Comparison of ENCODE assay signal across 15 cellular contexts in the genomic region with DNA sequence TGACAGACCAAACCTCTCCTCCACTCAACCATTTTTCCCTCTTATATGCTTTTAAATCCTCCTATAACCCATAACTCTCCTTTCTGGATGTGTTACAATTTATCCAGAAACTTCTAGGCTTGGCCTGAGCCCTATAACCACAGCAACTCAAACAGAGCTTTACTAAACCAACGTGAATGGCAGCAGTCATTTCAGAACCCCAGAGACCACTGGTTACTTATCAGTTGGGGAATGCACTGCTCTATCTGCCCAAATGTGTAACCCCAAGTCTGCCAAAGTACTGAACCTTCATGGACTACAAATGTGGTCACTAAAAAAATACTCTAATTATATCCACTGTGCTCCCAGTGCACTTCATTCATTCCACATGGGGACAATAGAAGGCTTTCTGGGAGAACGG. TPM values are rescaled to one million over a fixed set of nuclear protein-coding genes. Genes with fewer than 3 reads are reported as not detected.
DNase-seq lines count a peak whose midpoint lies in the region; ATAC-seq, FAIRE-seq and TF ChIP-seq lines count a peak whose summit lies in the region.
"Had no signal": no experiment of that assay in that cellular context is flagged by ENCODE, and none has a peak within 500 bp of the region (broad histone marks: within the 10 kb centered on the region; RNA-seq: fewer than 3 reads in every experiment).

No MANE protein-coding gene starts in this region.

- H3K36me3 Mint-ChIP-seq in activated CD4-positive, alpha-beta memory T cell treated with anti-CD3 and anti-CD28 coated beads for 36 hours = peaks cover 49% of the 10 kb centered on the region
- H3K36me3 Mint-ChIP-seq in activated CD4-positive, alpha-beta memory T cell treated with anti-CD3 and anti-CD28 coated beads, Interleukin-2, amount 10 ng/mL, durations not matched to agents 7 days and 5 days (ENCODE audit: low read depth) = peaks cover 61% of the 10 kb centered on the region

- no peak for DNase-seq in activated CD4-positive, alpha-beta memory T cell treated with anti-CD3 and anti-CD28 coated beads for 36 hours
- DNase-seq in activated CD4-positive, alpha-beta memory T cell treated with anti-CD3 and anti-CD28 coated beads, Interleukin-2, amount 10 ng/mL, durations not matched to agents 7 days and 5 days = no peak
- DNase-seq in stimulated activated naive CD8-positive, alpha-beta T cell treated with anti-CD3 and anti-CD28 coated beads, Interleukin-15, amount 100 ng/mL, for 72 hours = no peak
- no peak for DNase-seq in stimulated activated naive CD8-positive, alpha-beta T cell treated with anti-CD3 and anti-CD28 coated beads, Interleukin-15, Interleukin-2, amounts not matched to agents 100 U/mL and 50 U/mL, for 24 hours
- no peak for DNase-seq in K562 (ENCODE audit: extremely low read depth in 1 of 4, low spot score in 3 of 4)
- no peak for DNase-seq in stimulated activated naive CD4-positive, alpha-beta T cell (lab: John Stamatoyannopoulos, UW)
- DNase-seq in cerebellum (ENCODE audit: low spot score) = no peak
- DNase-seq: C1 segment of cervical spinal cord, Calu3, NCI-H1436, NCI-H2029 treated with DMSO at 0.1 percent for 48 hours, NCI-H510A had no signal

- no peaks in the 10 kb centered on the region for H4K20me1 ChIP-seq in K562 (replicated peaks; ENCODE audit: control insufficient read depth, insufficient read depth, low read length)

- TF ChIP-seq RAD21 in K562 (CRISPR knock-in tag; conservative IDR thresholded peaks at IDR 0.05 in 1 of 2, IDR thresholded peaks at IDR 0.05 in 1 of 2) = no peak

- in situ Hi-C loops in K562 (cut with MboI) = no loop called here

- H3K27ac Mint-ChIP-seq in activated CD4-positive, alpha-beta memory T cell treated with anti-CD3 and anti-CD28 coated beads for 36 hours = peak overlapping the region; percentile 38
- H3K27ac Mint-ChIP-seq in activated CD4-positive, alpha-beta memory T cell treated with anti-CD3 and anti-CD28 coated beads, Interleukin-2, amount 10 ng/mL, durations not matched to agents 7 days and 5 days = no peak overlapping the region
- peak overlapping the region; percentile 36 to 44 for H3K27ac Mint-ChIP-seq in stimulated activated naive CD8-positive, alpha-beta T cell treated with anti-CD3 and anti-CD28 coated beads, Interleukin-15, amount 100 ng/mL, for 72 hours

- no peak for FAIRE-seq in K562 (lab: Jason Lieb, UNC)
- FAIRE-seq: GM12892, GM19239 had no signal

- no peak overlapping the region for H3K4me3 ChIP-seq in K562

- POLR2A ChIA-PET in activated CD4-positive, alpha-beta memory T cell treated with anti-CD3 and anti-CD28 coated beads for 36 hours (lab: Charles Lee) = no interaction called here
- POLR2A ChIA-PET in activated CD4-positive, alpha-beta memory T cell treated with anti-CD3 and anti-CD28 coated beads, Interleukin-2, amount 10 ng/mL, durations not matched to agents 7 days and 5 days (lab: Charles Lee) = no interaction called here
- POLR2A ChIA-PET in K562 (lab: Yijun Ruan, JAX) = interaction anchor here (0.8 kb wide), 1 partner anchor 29 kb away, joined by 3 read pairs; no protein-coding TSS in a partner anchor

- no peaks in the 10 kb centered on the region for H3K27me3 Mint-ChIP-seq in activated CD4-positive, alpha-beta memory T cell treated with anti-CD3 and anti-CD28 coated beads for 36 hours
- H3K27me3 Mint-ChIP-seq in activated CD4-positive, alpha-beta memory T cell treated with anti-CD3 and anti-CD28 coated beads, Interleukin-2, amount 10 ng/mL, durations not matched to agents 7 days and 5 days = no peaks in the 10 kb centered on the region
- H3K27me3 Mint-ChIP-seq in stimulated activated naive CD8-positive, alpha-beta T cell treated with anti-CD3 and anti-CD28 coated beads, Interleukin-15, amount 100 ng/mL, for 72 hours = no peaks in the 10 kb centered on the region

- H3K4me1 ChIP-seq in K562 (replicated peaks in 1 of 2; ENCODE audit: control insufficient read depth in 2 of 2, insufficient read depth in 2 of 2, low read length in 2 of 2) = no peaks in the 10 kb centered on the region

- H2AFZ ChIP-seq in K562 (ENCODE audit: low read depth, low read length) = no peak overlapping the region

- no peaks in the 10 kb centered on the region for H3K27me3 ChIP-seq in K562 (ENCODE audit: control insufficient read depth in 2 of 2, insufficient read depth in 2 of 2, low read length in 2 of 2)

- peak overlapping the region; percentile 15; the same call in 1 of the 3 replicates for H3K27ac ChIP-seq in K562 (ENCODE audit: extremely low read depth, low read depth, low read length)

- no peaks in the 10 kb centered on the region for H3K4me1 Mint-ChIP-seq in activated CD4-positive, alpha-beta memory T cell treated with anti-CD3 and anti-CD28 coated beads for 36 hours (ENCODE audit: low read depth)
- peaks cover 3% of the 10 kb centered on the region for H3K4me1 Mint-ChIP-seq in activated CD4-positive, alpha-beta memory T cell treated with anti-CD3 and anti-CD28 coated beads, Interleukin-2, amount 10 ng/mL, durations not matched to agents 7 days and 5 days
- no peaks in the 10 kb centered on the region for H3K4me1 Mint-ChIP-seq in stimulated activated naive CD8-positive, alpha-beta T cell treated with anti-CD3 and anti-CD28 coated beads, Interleukin-15, amount 100 ng/mL, for 72 hours

- intact Hi-C loops in activated CD4-positive, alpha-beta memory T cell treated with anti-CD3 and anti-CD28 coated beads for 36 hours (cut with micrococcal nuclease) = no loop called here
- intact Hi-C loops in K562 (cut with micrococcal nuclease) = no loop called here

- CTCF ChIA-PET in activated CD4-positive, alpha-beta memory T cell treated with anti-CD3 and anti-CD28 coated beads for 36 hours (lab: Charles Lee) = interaction anchor here (1.1 to 1.6 kb wide), 2 partner anchors 52 to 321 kb away, joined by 3 read pairs; no protein-coding TSS in a partner anchor
- CTCF ChIA-PET in activated CD4-positive, alpha-beta memory T cell treated with anti-CD3 and anti-CD28 coated beads, Interleukin-2, amount 10 ng/mL, durations not matched to agents 7 days and 5 days (lab: Charles Lee) = no interaction called here
- CTCF ChIA-PET in K562 (lab: Yijun Ruan, JAX; ENCODE audit: low intra/inter-chr PET ratio) = no interaction called here

- TF ChIP-seq CTCF in K562 (IDR thresholded peaks at IDR 0.05 in 2 of 3, conservative IDR thresholded peaks at IDR 0.05 in 1 of 3; ENCODE audit: insufficient read depth in 2 of 3, low read depth in 1 of 3, low read length in 3 of 3) = no peak

- TF ChIP-seq POLR2A in K562 (conservative IDR thresholded peaks at IDR 0.05) = no peak

- no peak overlapping the region for H3K9ac ChIP-seq in K562 (ENCODE audit: insufficient read depth in 1 of 2, low read depth in 2 of 2, low read length in 2 of 2)

- no peaks in the 10 kb centered on the region; the same call in 2 of the 3 replicates for H3K79me2 ChIP-seq in K562 (ENCODE audit: control insufficient read depth, insufficient read depth, low read length)

- ATAC-seq in stimulated activated naive CD8-positive, alpha-beta T cell treated with anti-CD3 and anti-CD28 coated beads, Interleukin-15, amount 100 ng/mL, for 72 hours = peak; percentile 49
- ATAC-seq in stimulated activated naive CD8-positive, alpha-beta T cell treated with anti-CD3 and anti-CD28 coated beads, Interleukin-15, Interleukin-2, amounts not matched to agents 100 U/mL and 50 U/mL, for 24 hours = no peak
- ATAC-seq in K562 = no peak
- ATAC-seq in GM21737 (IDR thresholded peaks at IDR 0.05; ENCODE audit: unreplicated experiment) = no peak

- no TSS peak for BruUV-seq in K562 (replicated peaks; lab: Mats Ljungman, UMichigan)

- H3K9me3 Mint-ChIP-seq in activated CD4-positive, alpha-beta memory T cell treated with anti-CD3 and anti-CD28 coated beads for 36 hours = no peaks in the 10 kb centered on the region
- no peaks in the 10 kb centered on the region for H3K9me3 Mint-ChIP-seq in activated CD4-positive, alpha-beta memory T cell treated with anti-CD3 and anti-CD28 coated beads, Interleukin-2, amount 10 ng/mL, durations not matched to agents 7 days and 5 days
- H3K9me3 Mint-ChIP-seq in stimulated activated naive CD8-positive, alpha-beta T cell treated with anti-CD3 and anti-CD28 coated beads, Interleukin-15, amount 100 ng/mL, for 72 hours = no peaks in the 10 kb centered on the region

- WGBS in K562 (ENCODE audit: insufficient coverage, low coverage, missing lambda C conversion rate) = 84% methylated on average over 2 of the region's 2 CpGs

- H3K36me3 ChIP-seq in K562 (ENCODE audit: control insufficient read depth, insufficient read depth, low read length) = peaks cover 91% of the 10 kb centered on the region

- H3K4me2 ChIP-seq in K562 (ENCODE audit: insufficient read depth, low read length) = no peak overlapping the region

- H3K9me1 ChIP-seq in K562 (ENCODE audit: control insufficient read depth, insufficient read depth, low read length) = no peaks in the 10 kb centered on the region

- TF ChIP-seq EP300 in K562 (IDR thresholded peaks at IDR 0.05; ENCODE audit: low read length) = no peak

- H3K4me3 Mint-ChIP-seq in activated CD4-positive, alpha-beta memory T cell treated with anti-CD3 and anti-CD28 coated beads for 36 hours = no peak overlapping the region
- no peak overlapping the region for H3K4me3 Mint-ChIP-seq in activated CD4-positive, alpha-beta memory T cell treated with anti-CD3 and anti-CD28 coated beads, Interleukin-2, amount 10 ng/mL, durations not matched to agents 7 days and 5 days
- H3K4me3 Mint-ChIP-seq in stimulated activated naive CD8-positive, alpha-beta T cell treated with anti-CD3 and anti-CD28 coated beads, Interleukin-15, amount 100 ng/mL, for 72 hours = no peak overlapping the region

- H3K9me3 ChIP-seq in K562 (replicated peaks; ENCODE audit: control insufficient read depth, insufficient read depth, low read depth, low read length) = no peaks in the 10 kb centered on the region

RNA-seq across cellular contexts. Expression of a gene that starts 42.0 kb away (rescaled TPM):
- 10 to 100 TPM; 41.7 to 43.3 TPM for total RNA-seq in activated CD4-positive, alpha-beta memory T cell treated with anti-CD3 and anti-CD28 coated beads for 36 hours
- 10 to 100 TPM; 24.2 to 25.0 TPM for total RNA-seq in activated CD4-positive, alpha-beta memory T cell treated with anti-CD3 and anti-CD28 coated beads, Interleukin-2, amount 10 ng/mL, durations not matched to agents 7 days and 5 days
- 167 and 302 TPM in 2 replicates for total RNA-seq in K562 (2011; cell fraction: chromatin; rRNA removed; ENCODE audit: low replicate concordance)
- total RNA-seq in K562 (2011; cell fraction: nucleolus; rRNA removed) = 45.2 and 50.9 TPM in 2 replicates
- 116 and 186 TPM in 2 replicates for total RNA-seq in K562 (2011; cell fraction: nucleoplasm; rRNA removed)
- total RNA-seq in K562 (2014; rRNA removed) (31.6 and 33.9 TPM in 2 replicates), K562 (2014; rRNA removed; fragmentation: Illumina TruSeq; extraction: Trizol) (48.9 and 54.7 TPM in 2 replicates), K562 (2015; rRNA removed; fragmentation: Illumina TruSeq; extraction: Trizol) (38.9 and 41.9 TPM in 2 replicates), K562 (2021) (59.6 and 61.2 TPM in 2 replicates), cerebellum (41.8 TPM)
- polyA plus RNA-seq in K562 (2011; rRNA removed) (46.2 and 54.6 TPM in 2 replicates), K562 (2014; fragmentation: Illumina TruSeq; extraction: Trizol) (35.5 and 49.4 TPM in 2 replicates), K562 (2014; fragmentation: Nextera tagmentation; extraction: Ambion mirVana) (10 to 100 TPM; 40.6 to 53.4 TPM), K562 (2014; rRNA removed) (26.6 and 29.0 TPM in 2 replicates)
- polyA plus RNA-seq in K562 (2011; cell fraction: cytosol; rRNA removed) = 10.5 and 26.2 TPM in 2 replicates
- polyA plus RNA-seq in K562 (2011; cell fraction: nucleus; rRNA removed) = 44.3 and 58.7 TPM in 2 replicates
- 15.7 and 17.3 TPM in 2 replicates for polyA plus RNA-seq in K562 (2012)
- polyA minus RNA-seq in K562 (2011; rRNA and poly(A)+ RNA removed) = 150 and 152 TPM in 2 replicates
- polyA minus RNA-seq in K562 (2011; cell fraction: cytosol; rRNA and poly(A)+ RNA removed) = 40.7 and 41.9 TPM in 2 replicates
- polyA minus RNA-seq in K562 (2011; cell fraction: nucleus; rRNA and poly(A)+ RNA removed) = 35.0 and 66.2 TPM in 2 replicates

RNA-seq across cellular contexts. Expression of a gene that starts 53.3 kb away (rescaled TPM):
- total RNA-seq in activated CD4-positive, alpha-beta memory T cell treated with anti-CD3 and anti-CD28 coated beads for 36 hours = 100 to 1,000 TPM; 102 to 104 TPM
- total RNA-seq in activated CD4-positive, alpha-beta memory T cell treated with anti-CD3 and anti-CD28 coated beads, Interleukin-2, amount 10 ng/mL, durations not matched to agents 7 days and 5 days = 100 to 1,000 TPM; 169 to 172 TPM
- total RNA-seq in K562 (2011; cell fraction: chromatin; rRNA removed; ENCODE audit: low replicate concordance) = 69.6 and 72.2 TPM in 2 replicates
- 118 and 126 TPM in 2 replicates for total RNA-seq in K562 (2011; cell fraction: nucleolus; rRNA removed)
- 117 and 135 TPM in 2 replicates for total RNA-seq in K562 (2011; cell fraction: nucleoplasm; rRNA removed)
- 58.6 and 60.7 TPM in 2 replicates for total RNA-seq in K562 (2014; rRNA removed)
- total RNA-seq in K562 (2014; rRNA removed; fragmentation: Illumina TruSeq; extraction: Trizol) = 112 and 113 TPM in 2 replicates
- 133 TPM in 2 replicates for total RNA-seq in K562 (2015; rRNA removed; fragmentation: Illumina TruSeq; extraction: Trizol)
- 82.3 and 97.5 TPM in 2 replicates for total RNA-seq in K562 (2021)
- polyA plus RNA-seq in K562 (2011; rRNA removed) = 111 and 129 TPM in 2 replicates
- polyA plus RNA-seq in K562 (2011; cell fraction: cytosol; rRNA removed) = 56.1 and 102 TPM in 2 replicates
- 32.9 and 55.8 TPM in 2 replicates for polyA plus RNA-seq in K562 (2011; cell fraction: nucleus; rRNA removed)
- 139 and 228 TPM in 2 replicates for polyA plus RNA-seq in K562 (2012)
- 106 and 110 TPM in 2 replicates for polyA plus RNA-seq in K562 (2014; fragmentation: Illumina TruSeq; extraction: Trizol)
- 100 to 1,000 TPM in 1 of 2 experiments, 10 to 100 TPM in 1; 42.4 to 146 TPM for polyA plus RNA-seq in K562 (2014; fragmentation: Nextera tagmentation; extraction: Ambion mirVana)
- polyA plus RNA-seq in K562 (2014; rRNA removed) = 136 and 137 TPM in 2 replicates
- 46.1 and 59.2 TPM in 2 replicates for polyA minus RNA-seq in K562 (2011; rRNA and poly(A)+ RNA removed)
- 25.2 and 32.2 TPM in 2 replicates for polyA minus RNA-seq in K562 (2011; cell fraction: cytosol; rRNA and poly(A)+ RNA removed)
- polyA minus RNA-seq in K562 (2011; cell fraction: nucleus; rRNA and poly(A)+ RNA removed) = 10.2 and 19.7 TPM in 2 replicates
- 26.3 TPM for total RNA-seq in cerebellum

RNA-seq across cellular contexts. Expression of a gene that starts 53.6 kb away (rescaled TPM):
- total RNA-seq in activated CD4-positive, alpha-beta memory T cell treated with anti-CD3 and anti-CD28 coated beads for 36 hours = 10 to 100 TPM; 14.0 to 17.1 TPM
- total RNA-seq in activated CD4-positive, alpha-beta memory T cell treated with anti-CD3 and anti-CD28 coated beads, Interleukin-2, amount 10 ng/mL, durations not matched to agents 7 days and 5 days = 10 to 100 TPM; 17.8 to 19.7 TPM
- 107 and 160 TPM in 2 replicates for total RNA-seq in K562 (2011; cell fraction: chromatin; rRNA removed; ENCODE audit: low replicate concordance)
- 75.5 and 75.9 TPM in 2 replicates for total RNA-seq in K562 (2011; cell fraction: nucleolus; rRNA removed)
- 121 and 154 TPM in 2 replicates for total RNA-seq in K562 (2011; cell fraction: nucleoplasm; rRNA removed)
- 5.2 and 10.0 TPM in 2 replicates for total RNA-seq in K562 (2014; rRNA removed)
- total RNA-seq in K562 (2014; rRNA removed; fragmentation: Illumina TruSeq; extraction: Trizol) = 14.2 and 15.6 TPM in 2 replicates
- total RNA-seq in K562 (2015; rRNA removed; fragmentation: Illumina TruSeq; extraction: Trizol) = 9.0 and 10.7 TPM in 2 replicates
- 10.8 and 11.1 TPM in 2 replicates for total RNA-seq in K562 (2021)
- polyA plus RNA-seq in K562 (2011; rRNA removed) = 78.6 and 98.3 TPM in 2 replicates
- polyA plus RNA-seq in K562 (2011; cell fraction: cytosol; rRNA removed) = 41.1 and 95.9 TPM in 2 replicates
- polyA plus RNA-seq in K562 (2011; cell fraction: nucleus; rRNA removed) = 61.9 and 123 TPM in 2 replicates
- polyA plus RNA-seq in K562 (2012) = 12.9 and 20.1 TPM in 2 replicates
- polyA plus RNA-seq in K562 (2014; fragmentation: Illumina TruSeq; extraction: Trizol) = 13.9 and 14.4 TPM in 2 replicates
- polyA plus RNA-seq in K562 (2014; fragmentation: Nextera tagmentation; extraction: Ambion mirVana) = 10 to 100 TPM; 19.2 to 22.9 TPM
- polyA plus RNA-seq in K562 (2014; rRNA removed) = 12.7 and 16.3 TPM in 2 replicates
- polyA minus RNA-seq in K562 (2011; rRNA and poly(A)+ RNA removed) = 44.7 and 67.7 TPM in 2 replicates
- polyA minus RNA-seq in K562 (2011; cell fraction: cytosol; rRNA and poly(A)+ RNA removed) = 15.4 and 22.0 TPM in 2 replicates
- polyA minus RNA-seq in K562 (2011; cell fraction: nucleus; rRNA and poly(A)+ RNA removed) = 23.4 and 62.4 TPM in 2 replicates
- 33.1 TPM for total RNA-seq in cerebellum

RNA-seq across cellular contexts. Expression of a gene that starts 58.8 kb away (rescaled TPM):
- total RNA-seq in activated CD4-positive, alpha-beta memory T cell treated with anti-CD3 and anti-CD28 coated beads for 36 hours = 10 to 100 TPM; 56.4 to 61.8 TPM
- 10 to 100 TPM; 74.8 to 75.5 TPM for total RNA-seq in activated CD4-positive, alpha-beta memory T cell treated with anti-CD3 and anti-CD28 coated beads, Interleukin-2, amount 10 ng/mL, durations not matched to agents 7 days and 5 days
- total RNA-seq in K562 (2011; cell fraction: chromatin; rRNA removed; ENCODE audit: low replicate concordance) = 60.7 and 77.3 TPM in 2 replicates
- total RNA-seq in K562 (2011; cell fraction: nucleolus; rRNA removed) = 30.9 and 38.0 TPM in 2 replicates
- total RNA-seq in K562 (2011; cell fraction: nucleoplasm; rRNA removed) = 35.8 and 42.1 TPM in 2 replicates
- total RNA-seq in K562 (2014; rRNA removed) (41.6 and 51.5 TPM in 2 replicates), K562 (2014; rRNA removed; fragmentation: Illumina TruSeq; extraction: Trizol) (41.3 and 44.6 TPM in 2 replicates), K562 (2015; rRNA removed; fragmentation: Illumina TruSeq; extraction: Trizol) (37.9 and 41.6 TPM in 2 replicates), K562 (2021) (46.7 and 49.2 TPM in 2 replicates), cerebellum (36.7 TPM)
- polyA plus RNA-seq in K562 (2011; rRNA removed) (54.5 and 56.1 TPM in 2 replicates), K562 (2014; fragmentation: Illumina TruSeq; extraction: Trizol) (50.7 and 65.6 TPM in 2 replicates), K562 (2014; fragmentation: Nextera tagmentation; extraction: Ambion mirVana) (10 to 100 TPM; 54.5 to 85.5 TPM), K562 (2014; rRNA removed) (54.5 and 56.6 TPM in 2 replicates)
- polyA plus RNA-seq in K562 (2011; cell fraction: cytosol; rRNA removed) = 38.9 and 51.8 TPM in 2 replicates
- polyA plus RNA-seq in K562 (2011; cell fraction: nucleus; rRNA removed) = 43.8 and 56.4 TPM in 2 replicates
- polyA plus RNA-seq in K562 (2012) = 45.5 and 53.6 TPM in 2 replicates
- 65.6 and 70.5 TPM in 2 replicates for polyA minus RNA-seq in K562 (2011; rRNA and poly(A)+ RNA removed)
- 17.4 and 20.6 TPM in 2 replicates for polyA minus RNA-seq in K562 (2011; cell fraction: cytosol; rRNA and poly(A)+ RNA removed)
- polyA minus RNA-seq in K562 (2011; cell fraction: nucleus; rRNA and poly(A)+ RNA removed) = 19.5 and 33.5 TPM in 2 replicates
